In genomic region chr7:131537581-131537980, GRCh38 we compare ENCODE assay signal across 1 cellular context.
TF ChIP-seq lines count a peak whose summit lies in the region.

No MANE protein-coding gene starts in this region.

TF ChIP-seq in A549, 52 proteins besides CTCF, POLR2A, EP300 and RAD21 (continued from another document):
- no peak for TF ChIP-seq BCL3 (IDR thresholded peaks at IDR 0.05)
- no peak for TF ChIP-seq SREBF2 (IDR thresholded peaks at IDR 0.05)
- TF ChIP-seq PBX3 (IDR thresholded peaks at IDR 0.05): no peak
- TF ChIP-seq JUN (IDR thresholded peaks at IDR 0.05): no peak
- no peak for TF ChIP-seq NPAS2 (CRISPR knock-in tag; IDR thresholded peaks at IDR 0.05; ENCODE audit: borderline replicate concordance)
- TF ChIP-seq ZC3H11A (IDR thresholded peaks at IDR 0.05): no peak
- TF ChIP-seq USF2 (IDR thresholded peaks at IDR 0.05): no peak
- TF ChIP-seq HOXB5 (CRISPR knock-in tag; IDR thresholded peaks at IDR 0.05): no peak
- no peak for TF ChIP-seq ELK1 (IDR thresholded peaks at IDR 0.05; ENCODE audit: low read depth, low read length)
- TF ChIP-seq TFCP2L1 (CRISPR knock-in tag; IDR thresholded peaks at IDR 0.05): no peak
- no peak for TF ChIP-seq MAX (IDR thresholded peaks at IDR 0.05)
- TF ChIP-seq ZNF302 (CRISPR knock-in tag; IDR thresholded peaks at IDR 0.05): no peak
- no peak for TF ChIP-seq EHF (CRISPR knock-in tag; IDR thresholded peaks at IDR 0.05)
